ENCODE assay signal across 19 cellular contexts in genomic region chr6:34484391-34484790, GRCh38. TPM values are rescaled to one million over a fixed set of nuclear protein-coding genes. Genes with fewer than 3 reads are reported as not detected.
A peak's percentile ranks its signal among the peaks of the same experiment; 100 is the strongest.
DNase-seq lines count a peak whose midpoint lies in the region; ATAC-seq and TF ChIP-seq lines count a peak whose summit lies in the region.
"Had no signal": no experiment of that assay in that cellular context is flagged by ENCODE, and none has a peak within 500 bp of the region (broad histone marks: within the 10 kb centered on the region; RNA-seq: fewer than 3 reads in every experiment).

No MANE protein-coding gene starts in this region.

- RAD21 ChIA-PET in HCT116 (lab: Charles Lee; ENCODE audit: low non-redundant PET in 1 of 2, low total read pairs in 2 of 2, uncharacterized antibody in 2 of 2, unreplicated experiment in 2 of 2), result no interaction called here

- no peaks in the 10 kb centered on the region for H3K79me2 ChIP-seq in HCT116 (ENCODE audit: insufficient read depth, low read length)

- CTCF ChIA-PET in HCT116 (lab: Charles Lee), result no interaction called here

- peak overlapping the region; percentile 41 for H3K27ac Mint-ChIP-seq in activated T-cell treated with anti-CD3 and anti-CD28 coated beads, Interleukin-2, amount 50 U/mL, for 24 hours
- H3K27ac Mint-ChIP-seq in activated T-helper 1 cell treated with anti-CD3 and anti-CD28 coated beads, Interleukin-12 subunit alpha, Interleukin-12 subunit beta, Interleukin-2, Interleukin-4 antibody, amounts not matched to agents 30 ng/mL and 10 ng/mL and 1 ng/mL, durations not matched to agents 14 hours and 24 hours and 36 hours, result peak overlapping the region; percentile 1
- peak overlapping the region; percentile 69 to 91 for H3K27ac Mint-ChIP-seq in natural killer cell
- H3K27ac Mint-ChIP-seq: progenitor cell of endocrine pancreas had no signal

- no peaks in the 10 kb centered on the region for H3K36me3 Mint-ChIP-seq in activated T-cell treated with anti-CD3 and anti-CD28 coated beads, Interleukin-2, amount 50 U/mL, for 24 hours (ENCODE audit: low read depth)
- H3K36me3 Mint-ChIP-seq in activated T-helper 1 cell treated with anti-CD3 and anti-CD28 coated beads, Interleukin-12 subunit alpha, Interleukin-12 subunit beta, Interleukin-2, Interleukin-4 antibody, amounts not matched to agents 30 ng/mL and 10 ng/mL and 1 ng/mL, durations not matched to agents 14 hours and 24 hours and 36 hours (ENCODE audit: low read depth), result no peaks in the 10 kb centered on the region
- H3K36me3 Mint-ChIP-seq in natural killer cell, result no peaks in the 10 kb centered on the region

- no peak for TF ChIP-seq CTCF in HCT116 (IDR thresholded peaks at IDR 0.05 in 2 of 3, conservative IDR thresholded peaks at IDR 0.05 in 1 of 3; ENCODE audit: borderline replicate concordance in 1 of 3, insufficient read depth in 1 of 3, low read depth in 2 of 3, low read length in 2 of 3)
- no peak for TF ChIP-seq CTCF in natural killer cell (IDR thresholded peaks at IDR 0.05)

- no peak overlapping the region for H3K27ac ChIP-seq in HCT116 (ENCODE audit: low read depth, low read length)
- H3K27ac ChIP-seq: brain microvascular endothelial cell, C4-2B, GM23248, heart right ventricle, left lung, SJCRH30, WERI-Rb-1 had no signal

- no peaks in the 10 kb centered on the region for H3K9me3 ChIP-seq in HCT116 (ENCODE audit: control insufficient read depth in 1 of 2, insufficient read depth in 1 of 2, low read depth in 1 of 2, low read length in 2 of 2)
- H3K9me3 ChIP-seq: heart right ventricle, left lung, SJCRH30 had no signal

- H3K4me1 Mint-ChIP-seq in activated T-cell treated with anti-CD3 and anti-CD28 coated beads, Interleukin-2, amount 50 U/mL, for 24 hours (ENCODE audit: low read depth), result peaks cover 28% of the 10 kb centered on the region
- peaks cover 30% of the 10 kb centered on the region for H3K4me1 Mint-ChIP-seq in activated T-helper 1 cell treated with anti-CD3 and anti-CD28 coated beads, Interleukin-12 subunit alpha, Interleukin-12 subunit beta, Interleukin-2, Interleukin-4 antibody, amounts not matched to agents 30 ng/mL and 10 ng/mL and 1 ng/mL, durations not matched to agents 14 hours and 24 hours and 36 hours (ENCODE audit: low read depth)
- H3K4me1 Mint-ChIP-seq in natural killer cell, result peaks cover 30 to 35% of the 10 kb centered on the region in 2 donors
- H3K4me1 Mint-ChIP-seq: neural crest cell had no signal

- H3K9ac ChIP-seq in HCT116 (ENCODE audit: low read length), result no peak overlapping the region
- H3K9ac ChIP-seq: GM23248 had no signal

- no peaks in the 10 kb centered on the region for H3K9me2 ChIP-seq in HCT116 (ENCODE audit: insufficient read depth)

- H3K4me3 ChIP-seq in HCT116 (replicated peaks in 1 of 2; ENCODE audit: low read depth in 1 of 2, low read length in 2 of 2), result no peak overlapping the region
- H3K4me3 ChIP-seq: GM23248, heart right ventricle, left lung, SJCRH30 had no signal

- H3K36me3 ChIP-seq in HCT116 (ENCODE audit: control insufficient read depth in 1 of 2, insufficient read depth in 2 of 2, low read length in 2 of 2), result no peaks in the 10 kb centered on the region
- H3K36me3 ChIP-seq: brain microvascular endothelial cell, heart right ventricle, left lung, SJCRH30 had no signal

- TF ChIP-seq POLR2A in HCT116 (IDR thresholded peaks at IDR 0.05; ENCODE audit: borderline replicate concordance, extremely low read depth, insufficient read depth, insufficient read length), result no peak

- POLR2A ChIA-PET in HCT116 (lab: Charles Lee), result no interaction called here

- BruUV-seq in HCT116 (replicated peaks; lab: Mats Ljungman, UMichigan), result no TSS peak

- no peak for DNase-seq in activated T-cell treated with anti-CD3 and anti-CD28 coated beads, Interleukin-2, amount 50 U/mL, for 24 hours
- DNase-seq in activated T-cell treated with anti-CD3 and anti-CD28 coated beads, Interleukin-2, amount 50 U/mL, for 48 hours, result no peak
- no peak for DNase-seq in HCT116 (ENCODE audit: low read depth, low spot score)
- DNase-seq in activated T-helper 1 cell treated with anti-CD3 and anti-CD28 coated beads, Interleukin-12 subunit alpha, Interleukin-12 subunit beta, Interleukin-2, Interleukin-4 antibody, amounts not matched to agents 30 ng/mL and 10 ng/mL and 1 ng/mL, durations not matched to agents 14 hours and 24 hours and 36 hours (ENCODE audit: low spot score), result no peak
- no peak for DNase-seq in natural killer cell
- no peak for DNase-seq in SHP77 treated with DMSO at 0.1 percent for 48 hours (lab: John Stamatoyannopoulos, UW)
- no peak for DNase-seq in NCI-H446 (lab: John Stamatoyannopoulos, UW)
- no peak for DNase-seq in UCSD-AML1 (lab: John Stamatoyannopoulos, UW; ENCODE audit: unreplicated experiment)
- DNase-seq: brain microvascular endothelial cell, DMS 273 treated with DMSO at 0.1 percent for 48 hours, GM23248, heart right ventricle, left lung, NCI-H774, SJCRH30, WERI-Rb-1 had no signal

- ATAC-seq in HCT116, result no peak
- peak in 1 of 3 donors; percentile 11 for ATAC-seq in natural killer cell
- ATAC-seq: heart right ventricle, left lung had no signal

- peaks cover 6 to 16% of the 10 kb centered on the region in 2 experiments for H3K4me1 ChIP-seq in HCT116 (ENCODE audit: control insufficient read depth in 1 of 2, insufficient read depth in 2 of 2, low read length in 2 of 2)
- H3K4me1 ChIP-seq: heart right ventricle, left lung, SJCRH30 had no signal

- H4K20me1 ChIP-seq in HCT116 (ENCODE audit: insufficient read depth), result no peaks in the 10 kb centered on the region

- intact Hi-C loops in HCT116 (cut with micrococcal nuclease), result no loop called here
- intact Hi-C loops in activated T-helper 1 cell treated with anti-CD3 and anti-CD28 coated beads, Interleukin-12 subunit alpha, Interleukin-12 subunit beta, Interleukin-2, Interleukin-4 antibody, amounts not matched to agents 30 ng/mL and 10 ng/mL and 1 ng/mL, durations not matched to agents 14 hours and 24 hours and 36 hours (cut with micrococcal nuclease), result no loop called here
- intact Hi-C loops in natural killer cell (cut with micrococcal nuclease), result no loop called here

- no peaks in the 10 kb centered on the region for H3K27me3 ChIP-seq in HCT116 (ENCODE audit: insufficient read depth, low read length)
- H3K27me3 ChIP-seq: brain microvascular endothelial cell, heart right ventricle, left lung, SJCRH30 had no signal

- no peaks in the 10 kb centered on the region for H3K9me3 Mint-ChIP-seq in activated T-cell treated with anti-CD3 and anti-CD28 coated beads, Interleukin-2, amount 50 U/mL, for 24 hours
- no peaks in the 10 kb centered on the region for H3K9me3 Mint-ChIP-seq in activated T-helper 1 cell treated with anti-CD3 and anti-CD28 coated beads, Interleukin-12 subunit alpha, Interleukin-12 subunit beta, Interleukin-2, Interleukin-4 antibody, amounts not matched to agents 30 ng/mL and 10 ng/mL and 1 ng/mL, durations not matched to agents 14 hours and 24 hours and 36 hours
- H3K9me3 Mint-ChIP-seq in natural killer cell, result no peaks in the 10 kb centered on the region
- H3K9me3 Mint-ChIP-seq: neural crest cell had no signal

- H3K27me3 Mint-ChIP-seq in activated T-cell treated with anti-CD3 and anti-CD28 coated beads, Interleukin-2, amount 50 U/mL, for 24 hours, result no peaks in the 10 kb centered on the region
- H3K27me3 Mint-ChIP-seq in activated T-helper 1 cell treated with anti-CD3 and anti-CD28 coated beads, Interleukin-12 subunit alpha, Interleukin-12 subunit beta, Interleukin-2, Interleukin-4 antibody, amounts not matched to agents 30 ng/mL and 10 ng/mL and 1 ng/mL, durations not matched to agents 14 hours and 24 hours and 36 hours (ENCODE audit: insufficient read depth), result peaks cover 2% of the 10 kb centered on the region
- H3K27me3 Mint-ChIP-seq in natural killer cell (ENCODE audit: low read depth in 2 of 2), result no peaks in the 10 kb centered on the region

- no peak overlapping the region for H2AFZ ChIP-seq in HCT116 (ENCODE audit: low read depth, low read length, poor library complexity, severe bottlenecking)
- H2AFZ ChIP-seq: GM23248 had no signal

- H3K4me2 ChIP-seq in HCT116 (ENCODE audit: low read length), result peak overlapping the region; percentile 22; the same call in 1 of the 2 replicates

- no peak for TF ChIP-seq RAD21 in HCT116 (IDR thresholded peaks at IDR 0.05; ENCODE audit: low read depth)

- H3K4me3 Mint-ChIP-seq in activated T-cell treated with anti-CD3 and anti-CD28 coated beads, Interleukin-2, amount 50 U/mL, for 24 hours, result no peak overlapping the region
- no peak overlapping the region for H3K4me3 Mint-ChIP-seq in activated T-helper 1 cell treated with anti-CD3 and anti-CD28 coated beads, Interleukin-12 subunit alpha, Interleukin-12 subunit beta, Interleukin-2, Interleukin-4 antibody, amounts not matched to agents 30 ng/mL and 10 ng/mL and 1 ng/mL, durations not matched to agents 14 hours and 24 hours and 36 hours
- H3K4me3 Mint-ChIP-seq in natural killer cell, result no peak overlapping the region
- H3K4me3 Mint-ChIP-seq: neural crest cell had no signal

TF ChIP-seq in HCT116, 20 proteins besides CTCF, POLR2A, EP300 and RAD21 (continues in another document):
- TF ChIP-seq ATF3 (IDR thresholded peaks at IDR 0.05), result no peak
- no peak for TF ChIP-seq ZNF274 (IDR thresholded peaks at IDR 0.05; ENCODE audit: low read depth, low read length)
- no peak for TF ChIP-seq FOSL1 (IDR thresholded peaks at IDR 0.05; ENCODE audit: low read depth)
- TF ChIP-seq ELF1 (IDR thresholded peaks at IDR 0.05; ENCODE audit: borderline replicate concordance, low read depth), result no peak

RNA-seq across cellular contexts. Expression of gene PACSIN1, which starts 18.5 kb away (rescaled TPM):
- total RNA-seq in HCT116 (2021; ENCODE audit: unreplicated experiment), result 5.0 TPM
- polyA plus RNA-seq in HCT116 (2012), result 2.9 and 4.1 TPM in 2 replicates
- not detected in 2 replicates for total RNA-seq in activated T-helper 1 cell treated with anti-CD3 and anti-CD28 coated beads, Interleukin-12 subunit alpha, Interleukin-12 subunit beta, Interleukin-2, Interleukin-4 antibody, amounts not matched to agents 30 ng/mL and 10 ng/mL and 1 ng/mL, durations not matched to agents 14 hours and 24 hours and 36 hours
- 1 to 10 TPM; 2.2 to 6.6 (median 3.9) TPM for total RNA-seq in natural killer cell
- total RNA-seq: GM23248, SJCRH30 had no signal
- polyA plus RNA-seq: GM23248 had no signal

RNA-seq across cellular contexts. Expression of gene RPS10, which starts 58.5 kb away (rescaled TPM):
- total RNA-seq in HCT116 (2021; ENCODE audit: unreplicated experiment), result 1,863 TPM
- polyA plus RNA-seq in HCT116 (2012), result 3,637 and 4,200 TPM in 2 replicates
- total RNA-seq in activated T-helper 1 cell treated with anti-CD3 and anti-CD28 coated beads, Interleukin-12 subunit alpha, Interleukin-12 subunit beta, Interleukin-2, Interleukin-4 antibody, amounts not matched to agents 30 ng/mL and 10 ng/mL and 1 ng/mL, durations not matched to agents 14 hours and 24 hours and 36 hours, result 1,492 and 1,525 TPM in 2 replicates
- 1,000 to 10,000 TPM in 2 of 3 donors, 100 to 1,000 TPM in 1; 916 to 1,058 (median 1,045) TPM for total RNA-seq in natural killer cell

Comparison
In these comparisons a context has a peak if more than half of its experiments do, and no peak if none do; other contexts are left out.
1. H3K27ac Mint-ChIP-seq: peak in every context shown above with its lines; median percentile 80 in natural killer cell; 41 in activated T-cell treated with anti-CD3 and anti-CD28 coated beads, Interleukin-2, amount 50 U/mL, for 24 hours; 1 in activated T-helper 1 cell treated with anti-CD3 and anti-CD28 coated beads, Interleukin-12 subunit alpha, Interleukin-12 subunit beta, Interleukin-2, Interleukin-4 antibody, amounts not matched to agents 30 ng/mL and 10 ng/mL and 1 ng/mL, durations not matched to agents 14 hours and 24 hours and 36 hours.